8 cellular contexts compared by ENCODE assay signal in the genomic region with DNA sequence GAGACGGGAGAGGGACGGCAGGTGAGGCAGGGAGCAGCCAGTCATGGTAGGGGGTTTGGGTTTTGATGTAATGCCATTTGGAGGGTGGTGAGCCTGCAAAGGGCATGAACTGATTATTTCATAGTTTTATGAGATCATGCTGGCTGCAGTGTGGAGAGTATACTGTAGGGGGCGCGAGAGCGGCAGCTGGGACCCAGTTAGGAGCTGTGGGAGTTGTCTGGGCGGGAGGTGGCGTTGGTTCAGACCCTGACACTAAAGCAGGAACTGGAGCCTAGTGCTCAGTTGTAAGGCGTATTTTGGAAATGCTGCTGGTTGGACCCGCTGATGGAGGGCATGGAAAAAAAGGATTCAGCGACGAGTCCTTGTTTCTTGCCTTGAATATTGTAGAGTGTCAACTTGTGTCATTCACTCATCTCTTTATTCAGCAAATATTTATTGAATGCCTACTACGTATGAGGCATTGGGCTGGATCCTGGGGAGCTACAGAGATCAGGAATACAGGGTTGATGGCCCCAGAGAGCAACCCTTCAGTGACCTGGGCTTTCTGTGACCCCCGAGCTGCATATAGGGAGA. TPM values are rescaled to one million over a fixed set of nuclear protein-coding genes. Genes with fewer than 3 reads are reported as not detected.
A peak's percentile ranks its signal among the peaks of the same experiment; 100 is the strongest.
DNase-seq lines count a peak whose midpoint lies in the region; TF ChIP-seq lines count a peak whose summit lies in the region.

No MANE protein-coding gene starts in this region.

- H3K4me3 ChIP-seq in HEK293 (ENCODE audit: low read depth, low read length), result no peak overlapping the region
- H3K4me3 ChIP-seq in colonic mucosa, result no peak overlapping the region
- no peak overlapping the region for H3K4me3 ChIP-seq in lower leg skin (ENCODE audit: low read depth, poor library complexity, severe bottlenecking)

- TF ChIP-seq POLR2A in lower leg skin (IDR thresholded peaks at IDR 0.05), result no peak

- peak overlapping the region; percentile 3 for H3K4me3 Mint-ChIP-seq in activated CD4-positive, alpha-beta T cell treated with anti-CD3 and anti-CD28 coated beads, Interleukin-2, amount 10 ng/mL, durations not matched to agents 24 days and 14 days

- WGBS in lower leg skin, 2 donors, result 19 to 31% methylated on average over 13 of the region's 13 CpGs

- POLR2A ChIA-PET in HEK293 (lab: Yijun Ruan, JAX), result interaction anchor here (1.7 kb wide), 1 partner anchor 24 kb away, joined by 6 read pairs; a partner anchor contains a TSS

- H3K9ac ChIP-seq in colonic mucosa (ENCODE audit: low read depth in 2 of 2, low read length in 2 of 2), result peak overlapping the region in 1 of 2 donors; percentile 55

- intact Hi-C loops in activated CD4-positive, alpha-beta T cell treated with anti-CD3 and anti-CD28 coated beads, Interleukin-2, amount 10 ng/mL, durations not matched to agents 24 days and 14 days (cut with micrococcal nuclease), result loop anchor here (1.0 to 10.0 kb wide), 6 partner anchors 24 to 585 kb away; a partner anchor contains a TSS
- intact Hi-C loops in colonic mucosa (cut with DNase I) (loop anchor here (1.0 to 5.0 kb wide), 3 partner anchors 48 to 278 kb away; no protein-coding TSS in a partner anchor), lower leg skin (cut with DNase I; ENCODE audit: low total_unique reads) (no loop called here)

- H3K9me3 ChIP-seq in HEK293 (ENCODE audit: control insufficient read depth, insufficient read depth, low read depth, low read length) (no peaks in the 10 kb centered on the region), colonic mucosa (no peaks in the 10 kb centered on the region)

- no peaks in the 10 kb centered on the region for H3K27me3 ChIP-seq in colonic mucosa

- peaks cover 3% of the 10 kb centered on the region for H3K27me3 Mint-ChIP-seq in activated CD4-positive, alpha-beta T cell treated with anti-CD3 and anti-CD28 coated beads, Interleukin-2, amount 10 ng/mL, durations not matched to agents 24 days and 14 days

- TF ChIP-seq CTCF in HEK293 (tag by site-specific recombination; IDR thresholded peaks at IDR 0.05), result peak; percentile 93
- peak; percentile 92 for TF ChIP-seq CTCF in colonic mucosa (IDR thresholded peaks at IDR 0.05)
- peak in 1 of 3 donors; percentile 87 for TF ChIP-seq CTCF in lower leg skin (IDR thresholded peaks at IDR 0.05)

- DNase-seq in ELR (ENCODE audit: low read depth) (peak; percentile 66), NCI-H226 (peak; percentile 35), colonic mucosa (peak; percentile 93), lower leg skin (ENCODE audit: low spot score in 2 of 2) (peak; percentile 85 to 97), LoVo (ENCODE audit: low spot score) (no peak)
- peak; percentile 96 for DNase-seq in activated CD4-positive, alpha-beta T cell treated with anti-CD3 and anti-CD28 coated beads, Interleukin-2, amount 10 ng/mL, durations not matched to agents 24 days and 14 days
- DNase-seq in stimulated activated CD8-positive, alpha-beta memory T cell treated with anti-CD3 and anti-CD28 coated beads, Interleukin-12 subunit alpha, Interleukin-12 subunit beta, amount 100 ng/mL, for 24 hours (ENCODE audit: extremely low read depth), result peak; percentile 45

- CTCF ChIA-PET in HEK293 (lab: Yijun Ruan, JAX), result interaction anchor here (0.5 to 7.9 kb wide), 39 partner anchors 8 to 794 kb away, joined by 3 to 69 read pairs (median 4); a partner anchor contains a TSS

- H3K9me3 Mint-ChIP-seq in activated CD4-positive, alpha-beta T cell treated with anti-CD3 and anti-CD28 coated beads, Interleukin-2, amount 10 ng/mL, durations not matched to agents 24 days and 14 days, result no peaks in the 10 kb centered on the region

- H3K4me1 ChIP-seq in HEK293 (ENCODE audit: control insufficient read depth, insufficient read depth, low read length) (no peaks in the 10 kb centered on the region), colonic mucosa (no peaks in the 10 kb centered on the region)

- H3K36me3 Mint-ChIP-seq in activated CD4-positive, alpha-beta T cell treated with anti-CD3 and anti-CD28 coated beads, Interleukin-2, amount 10 ng/mL, durations not matched to agents 24 days and 14 days (ENCODE audit: low read depth), result no peaks in the 10 kb centered on the region

- H3K27ac ChIP-seq in HEK293 (ENCODE audit: extremely low read depth, low read depth, low read length) (no peak overlapping the region), colonic mucosa (no peak overlapping the region)

- peak overlapping the region; percentile 73 for H3K27ac Mint-ChIP-seq in activated CD4-positive, alpha-beta T cell treated with anti-CD3 and anti-CD28 coated beads, Interleukin-2, amount 10 ng/mL, durations not matched to agents 24 days and 14 days

- peaks cover 38% of the 10 kb centered on the region for H3K4me1 Mint-ChIP-seq in activated CD4-positive, alpha-beta T cell treated with anti-CD3 and anti-CD28 coated beads, Interleukin-2, amount 10 ng/mL, durations not matched to agents 24 days and 14 days

- H3K36me3 ChIP-seq in HEK293 (ENCODE audit: control insufficient read depth in 2 of 2, insufficient read depth in 1 of 2, low read length in 2 of 2) (no peaks in the 10 kb centered on the region), colonic mucosa (no peaks in the 10 kb centered on the region)

TF ChIP-seq in HEK293, 187 proteins besides CTCF, POLR2A, EP300 and RAD21 (continues in another document):
- TF ChIP-seq ZNF423 (tag by site-specific recombination; IDR thresholded peaks at IDR 0.05), result no peak
- no peak for TF ChIP-seq ZNF544 (tag by site-specific recombination; IDR thresholded peaks at IDR 0.05)
- TF ChIP-seq EGR2 (tag by site-specific recombination; IDR thresholded peaks at IDR 0.05; ENCODE audit: low read depth), result peak; percentile 71
- TF ChIP-seq, protein P1, sequence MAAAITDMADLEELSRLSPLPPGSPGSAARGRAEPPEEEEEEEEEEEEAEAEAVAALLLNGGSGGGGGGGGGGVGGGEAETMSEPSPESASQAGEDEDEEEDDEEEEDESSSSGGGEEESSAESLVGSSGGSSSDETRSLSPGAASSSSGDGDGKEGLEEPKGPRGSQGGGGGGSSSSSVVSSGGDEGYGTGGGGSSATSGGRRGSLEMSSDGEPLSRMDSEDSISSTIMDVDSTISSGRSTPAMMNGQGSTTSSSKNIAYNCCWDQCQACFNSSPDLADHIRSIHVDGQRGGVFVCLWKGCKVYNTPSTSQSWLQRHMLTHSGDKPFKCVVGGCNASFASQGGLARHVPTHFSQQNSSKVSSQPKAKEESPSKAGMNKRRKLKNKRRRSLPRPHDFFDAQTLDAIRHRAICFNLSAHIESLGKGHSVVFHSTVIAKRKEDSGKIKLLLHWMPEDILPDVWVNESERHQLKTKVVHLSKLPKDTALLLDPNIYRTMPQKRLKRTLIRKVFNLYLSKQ (tag by site-specific recombination; IDR thresholded peaks at IDR 0.05; ENCODE audit: borderline replicate concordance), result no peak
- TF ChIP-seq ZNF514 (tag by site-specific recombination; IDR thresholded peaks at IDR 0.05), result no peak
- no peak for TF ChIP-seq ZBTB8A (tag by site-specific recombination; IDR thresholded peaks at IDR 0.05)
- TF ChIP-seq YY2 (tag by site-specific recombination; IDR thresholded peaks at IDR 0.05), result no peak
- TF ChIP-seq ZFP37 (tag by site-specific recombination; IDR thresholded peaks at IDR 0.05), result no peak
- TF ChIP-seq TRIM28 (IDR thresholded peaks at IDR 0.05; ENCODE audit: borderline replicate concordance, low read length), result 0 out of 2 replicates have a peak, but pooled peaks have one; percentile 14
- TF ChIP-seq, protein P2, sequence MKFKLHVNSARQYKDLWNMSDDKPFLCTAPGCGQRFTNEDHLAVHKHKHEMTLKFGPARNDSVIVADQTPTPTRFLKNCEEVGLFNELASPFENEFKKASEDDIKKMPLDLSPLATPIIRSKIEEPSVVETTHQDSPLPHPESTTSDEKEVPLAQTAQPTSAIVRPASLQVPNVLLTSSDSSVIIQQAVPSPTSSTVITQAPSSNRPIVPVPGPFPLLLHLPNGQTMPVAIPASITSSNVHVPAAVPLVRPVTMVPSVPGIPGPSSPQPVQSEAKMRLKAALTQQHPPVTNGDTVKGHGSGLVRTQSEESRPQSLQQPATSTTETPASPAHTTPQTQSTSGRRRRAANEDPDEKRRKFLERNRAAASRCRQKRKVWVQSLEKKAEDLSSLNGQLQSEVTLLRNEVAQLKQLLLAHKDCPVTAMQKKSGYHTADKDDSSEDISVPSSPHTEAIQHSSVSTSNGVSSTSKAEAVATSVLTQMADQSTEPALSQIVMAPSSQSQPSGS (tag by site-specific recombination; IDR thresholded peaks at IDR 0.05; ENCODE audit: low read depth), result peak; percentile 51; the same call in 1 of the 2 replicates
- no peak for TF ChIP-seq ZNF354C (tag by site-specific recombination; IDR thresholded peaks at IDR 0.05; ENCODE audit: borderline replicate concordance, low read depth)
- no peak for TF ChIP-seq ZNF48 (tag by site-specific recombination; IDR thresholded peaks at IDR 0.05)
- no peak for TF ChIP-seq ZNF274 (IDR thresholded peaks at IDR 0.05; ENCODE audit: low read length)
- TF ChIP-seq ZNF274 (tag by site-specific recombination; IDR thresholded peaks at IDR 0.05; ENCODE audit: borderline replicate concordance), result no peak
- no peak for TF ChIP-seq ZNF350 (tag by site-specific recombination; IDR thresholded peaks at IDR 0.05)
- TF ChIP-seq ZNF501 (tag by site-specific recombination; IDR thresholded peaks at IDR 0.05), result no peak
- no peak for TF ChIP-seq ZNF10 (tag by site-specific recombination; IDR thresholded peaks at IDR 0.05)
- TF ChIP-seq, protein P3, sequence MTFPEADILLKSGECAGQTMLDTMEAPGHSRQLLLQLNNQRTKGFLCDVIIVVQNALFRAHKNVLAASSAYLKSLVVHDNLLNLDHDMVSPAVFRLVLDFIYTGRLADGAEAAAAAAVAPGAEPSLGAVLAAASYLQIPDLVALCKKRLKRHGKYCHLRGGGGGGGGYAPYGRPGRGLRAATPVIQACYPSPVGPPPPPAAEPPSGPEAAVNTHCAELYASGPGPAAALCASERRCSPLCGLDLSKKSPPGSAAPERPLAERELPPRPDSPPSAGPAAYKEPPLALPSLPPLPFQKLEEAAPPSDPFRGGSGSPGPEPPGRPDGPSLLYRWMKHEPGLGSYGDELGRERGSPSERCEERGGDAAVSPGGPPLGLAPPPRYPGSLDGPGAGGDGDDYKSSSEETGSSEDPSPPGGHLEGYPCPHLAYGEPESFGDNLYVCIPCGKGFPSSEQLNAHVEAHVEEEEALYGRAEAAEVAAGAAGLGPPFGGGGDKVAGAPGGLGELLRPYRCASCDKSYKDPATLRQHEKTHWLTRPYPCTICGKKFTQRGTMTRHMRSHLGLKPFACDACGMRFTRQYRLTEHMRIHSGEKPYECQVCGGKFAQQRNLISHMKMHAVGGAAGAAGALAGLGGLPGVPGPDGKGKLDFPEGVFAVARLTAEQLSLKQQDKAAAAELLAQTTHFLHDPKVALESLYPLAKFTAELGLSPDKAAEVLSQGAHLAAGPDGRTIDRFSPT (tag by site-specific recombination; IDR thresholded peaks at IDR 0.05), result no peak
- TF ChIP-seq ZNF404 (tag by site-specific recombination; IDR thresholded peaks at IDR 0.05), result no peak

RNA-seq across cellular contexts. Expression of a gene that starts 23.7 kb away (rescaled TPM):
- 11.0 and 13.6 TPM in 2 replicates for total RNA-seq in activated CD4-positive, alpha-beta T cell treated with anti-CD3 and anti-CD28 coated beads, Interleukin-2, amount 10 ng/mL, durations not matched to agents 24 days and 14 days
- total RNA-seq in colonic mucosa (1 to 10 TPM; 5.2 to 7.1 TPM), lower leg skin (1 to 10 TPM in 3 of 4 donors, under 1 TPM in 1; 0.84 to 4.5 (median 1.9) TPM)
